Comparison of ENCODE assay signal across 14 cellular contexts in the genomic region with DNA sequence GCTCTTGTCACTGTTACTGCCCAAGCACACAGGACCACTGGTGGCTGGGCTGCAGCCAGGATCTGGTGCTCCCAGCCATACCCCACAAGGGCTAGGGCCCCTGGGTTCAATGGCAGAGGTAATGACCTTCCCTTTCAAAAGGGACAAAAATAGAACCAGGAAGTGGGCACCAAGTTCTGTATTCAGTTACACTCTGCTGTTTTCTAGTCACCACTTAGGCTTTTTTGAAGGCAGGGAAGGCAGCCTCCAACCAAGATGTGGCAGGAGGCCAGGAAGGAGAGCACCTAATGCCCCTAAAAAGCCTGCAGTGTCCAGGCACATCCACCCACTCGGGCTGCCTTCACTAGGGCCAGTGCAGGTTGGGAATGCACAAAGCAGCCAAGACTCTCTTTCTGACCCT. TPM values are rescaled to one million over a fixed set of nuclear protein-coding genes. Genes with fewer than 3 reads are reported as not detected.
A peak's percentile ranks its signal among the peaks of the same experiment; 100 is the strongest.
DNase-seq lines count a peak whose midpoint lies in the region; ATAC-seq and TF ChIP-seq lines count a peak whose summit lies in the region.
"Had no signal": no experiment of that assay in that cellular context is flagged by ENCODE, and none has a peak within 500 bp of the region (broad histone marks: within the 10 kb centered on the region; RNA-seq: fewer than 3 reads in every experiment).

No MANE protein-coding gene starts in this region.

- H3K9ac ChIP-seq in MM.1S (ENCODE audit: low read length), result no peak overlapping the region

- H3K4me1 Mint-ChIP-seq in activated B cell treated with CpG ODN at 0.5 μM for 24 hours, result peaks cover 75% of the 10 kb centered on the region

- H3K4me2 ChIP-seq in MM.1S (ENCODE audit: low read depth, low read length), result peak overlapping the region; percentile 29; the same call in 1 of the 2 replicates

- H4K20me1 ChIP-seq in MM.1S (ENCODE audit: insufficient read depth, low read length), result no peaks in the 10 kb centered on the region

- POLR2A ChIA-PET in activated B cell treated with CpG ODN at 0.5 μM for 24 hours (lab: Charles Lee), result no interaction called here

- H3F3A ChIP-seq in MM.1S (ENCODE audit: insufficient read depth, low read length), result no peaks in the 10 kb centered on the region

- DNase-seq in DMS53 treated with DMSO at 0.1 percent for 48 hours (lab: John Stamatoyannopoulos, UW; ENCODE audit: unreplicated experiment), result peak; percentile 60
- no peak for DNase-seq in MM.1S
- DNase-seq in activated B cell treated with CpG ODN at 0.5 μM for 24 hours, result no peak
- no peak for DNase-seq in psoas muscle
- DNase-seq in NCI-H748 treated with DMSO at 0.1 percent for 48 hours (lab: John Stamatoyannopoulos, UW), result no peak
- DNase-seq in brain microvascular endothelial cell, result no peak
- no peak for DNase-seq in cerebellar nuclear complex (lab: John Stamatoyannopoulos, UW)
- DNase-seq: activated CD4-positive, alpha-beta T cell treated with anti-CD3 and anti-CD28 coated beads for 4 hours; activated naive CD4-positive, alpha-beta T cell treated with anti-CD3 and anti-CD28 coated beads, Interleukin-2, amount 10 ng/mL, durations not matched to agents 7 days and 5 days; kidney glomerular epithelial cell; NCI-H1417 treated with DMSO at 0.1 percent for 48 hours; stimulated activated CD4-positive, alpha-beta T cell treated with anti-CD3 and anti-CD28 coated beads, Interleukin-4, amount 100 ng/mL, for 24 hours had no signal

- ATAC-seq in activated B cell treated with CpG ODN at 0.5 μM for 24 hours (ENCODE audit: low read depth), result no peak
- peak; percentile 22 to 33 (median 26) for ATAC-seq in psoas muscle
- no peak for ATAC-seq in GM18511 (IDR thresholded peaks at IDR 0.05; ENCODE audit: unreplicated experiment)

- H3K9me3 Mint-ChIP-seq in activated B cell treated with CpG ODN at 0.5 μM for 24 hours, result peaks cover 3% of the 10 kb centered on the region
- H3K9me3 Mint-ChIP-seq: activated naive CD4-positive, alpha-beta T cell treated with anti-CD3 and anti-CD28 coated beads, Interleukin-2, amount 10 ng/mL, durations not matched to agents 7 days and 5 days had no signal

- no peak for TF ChIP-seq CTCF in MM.1S (IDR thresholded peaks at IDR 0.05; ENCODE audit: low read length)
- no peak for TF ChIP-seq CTCF in activated B cell treated with CpG ODN at 0.5 μM for 24 hours (IDR thresholded peaks at IDR 0.05)
- TF ChIP-seq CTCF in psoas muscle (IDR thresholded peaks at IDR 0.05), result no peak
- TF ChIP-seq CTCF in brain microvascular endothelial cell (IDR thresholded peaks at IDR 0.05; ENCODE audit: low read depth, low read length, missing control alignments), result no peak

- no peaks in the 10 kb centered on the region for H3K79me2 ChIP-seq in MM.1S (ENCODE audit: low read length)

- no peak overlapping the region for H3K4me3 Mint-ChIP-seq in activated B cell treated with CpG ODN at 0.5 μM for 24 hours
- H3K4me3 Mint-ChIP-seq: activated naive CD4-positive, alpha-beta T cell treated with anti-CD3 and anti-CD28 coated beads, Interleukin-2, amount 10 ng/mL, durations not matched to agents 7 days and 5 days had no signal

- CTCF ChIA-PET in activated B cell treated with CpG ODN at 0.5 μM for 24 hours (lab: Charles Lee), result no interaction called here

- H3K4me3 ChIP-seq in MM.1S (ENCODE audit: low read length), result no peak overlapping the region
- no peak overlapping the region for H3K4me3 ChIP-seq in psoas muscle
- H3K4me3 ChIP-seq in brain microvascular endothelial cell (ENCODE audit: low read depth, low read length), result no peak overlapping the region
- H3K4me3 ChIP-seq: ovary had no signal

- H2AFZ ChIP-seq in MM.1S (ENCODE audit: low read length), result no peak overlapping the region

- H3K27ac Mint-ChIP-seq in activated B cell treated with CpG ODN at 0.5 μM for 24 hours, result peak overlapping the region; percentile 63
- H3K27ac Mint-ChIP-seq: activated naive CD4-positive, alpha-beta T cell treated with anti-CD3 and anti-CD28 coated beads, Interleukin-2, amount 10 ng/mL, durations not matched to agents 7 days and 5 days had no signal

- peaks cover 63% of the 10 kb centered on the region for H3K36me3 Mint-ChIP-seq in activated B cell treated with CpG ODN at 0.5 μM for 24 hours (ENCODE audit: low read depth)

- peaks cover 32% of the 10 kb centered on the region for H3K4me1 ChIP-seq in MM.1S (ENCODE audit: low read length)
- H3K4me1 ChIP-seq in psoas muscle, result peaks cover 15% of the 10 kb centered on the region

- H3K9me3 ChIP-seq in MM.1S (replicated peaks; ENCODE audit: insufficient read depth, low read length) (no peaks in the 10 kb centered on the region), psoas muscle (no peaks in the 10 kb centered on the region)
- H3K9me3 ChIP-seq: ovary had no signal

- H3K36me3 ChIP-seq in MM.1S (replicated peaks; ENCODE audit: insufficient read depth, low read length) (no peaks in the 10 kb centered on the region), psoas muscle (ENCODE audit: insufficient read depth in 1 of 2, low read depth in 1 of 2) (peaks cover 0 to 14% of the 10 kb centered on the region in 2 donors), brain microvascular endothelial cell (replicated peaks) (peaks cover 4% of the 10 kb centered on the region)
- H3K36me3 ChIP-seq: ovary had no signal

- H3K27me3 ChIP-seq in MM.1S (replicated peaks; ENCODE audit: insufficient read depth, low read length) (no peaks in the 10 kb centered on the region), psoas muscle (ENCODE audit: insufficient read depth in 3 of 3, low read length in 2 of 3) (no peaks in the 10 kb centered on the region), brain microvascular endothelial cell (replicated peaks) (no peaks in the 10 kb centered on the region)
- H3K27me3 ChIP-seq: ovary had no signal

- no peaks in the 10 kb centered on the region for H3K27me3 Mint-ChIP-seq in activated B cell treated with CpG ODN at 0.5 μM for 24 hours
- H3K27me3 Mint-ChIP-seq: activated naive CD4-positive, alpha-beta T cell treated with anti-CD3 and anti-CD28 coated beads, Interleukin-2, amount 10 ng/mL, durations not matched to agents 7 days and 5 days had no signal

- in situ Hi-C loops in brain microvascular endothelial cell (cut with HindIII; ENCODE audit: low pct_ligation_motif_present, low sequenced_read_pairs), result no loop called here

- intact Hi-C loops in activated B cell treated with CpG ODN at 0.5 μM for 24 hours (cut with micrococcal nuclease), result no loop called here
- intact Hi-C loops in psoas muscle (cut with DNase I), result no loop called here

- no peak overlapping the region for H3K27ac ChIP-seq in MM.1S (ENCODE audit: low read length)
- H3K27ac ChIP-seq in psoas muscle, result no peak overlapping the region
- H3K27ac ChIP-seq in brain microvascular endothelial cell, result no peak overlapping the region
- H3K27ac ChIP-seq: ovary had no signal

- no peaks in the 10 kb centered on the region for H3K9me2 ChIP-seq in MM.1S (replicated peaks; ENCODE audit: insufficient read depth, low read length)

- WGBS in psoas muscle, 3 donors, result 19 to 25% (median 22%) methylated on average over 1 of the region's 1 CpG

RNA-seq across cellular contexts. Expression of a gene that starts 47.8 kb away (rescaled TPM):
- 11.7 and 14.0 TPM in 2 replicates for total RNA-seq in activated B cell treated with CpG ODN at 0.5 μM for 24 hours
- 1 to 10 TPM; 2.5 to 4.1 (median 2.9) TPM for total RNA-seq in psoas muscle
- 1 to 10 TPM; 1.7 to 3.3 (median 2.0) TPM for polyA plus RNA-seq in psoas muscle

Comparison
In these comparisons a context has a peak if more than half of its experiments do, and no peak if none do; other contexts are left out.
1. ATAC-seq: peak in psoas muscle (4 of 4); none in activated B cell treated with CpG ODN at 0.5 μM for 24 hours (single experiment) and GM18511 (single experiment).